ENCODE assay signal across 8 cellular contexts in genomic region chr7:134316539-134317344, GRCh38. TPM values are rescaled to one million over a fixed set of nuclear protein-coding genes. Genes with fewer than 3 reads are reported as not detected.
DNase-seq lines count a peak whose midpoint lies in the region; ATAC-seq, FAIRE-seq and TF ChIP-seq lines count a peak whose summit lies in the region.

Gene SLC35B4, minus strand, starts transcription at chr7:134316930. Its CDS starts 179 bp downstream, at chr7:134316751.

- peak; percentile 99 for DNase-seq in H9
- DNase-seq in MG63 = peak; percentile 95
- DNase-seq in SHP77 treated with DMSO at 0.1 percent for 48 hours (lab: John Stamatoyannopoulos, UW) = peak; percentile 92
- peak; percentile 98 for DNase-seq in activated effector memory CD4-positive, alpha-beta T cell treated with anti-CD3 and anti-CD28 coated beads, Interleukin-2, amount 50 U/mL, for 16 hours
- peak; percentile 95 for DNase-seq in fibroblast of the conjunctiva (ENCODE audit: low read depth)
- peak; percentile 94 for DNase-seq in nephron progenitor cell
- peak; percentile 93 to 96 for DNase-seq in stimulated activated naive CD8-positive, alpha-beta T cell treated with anti-CD3 and anti-CD28 coated beads, Interleukin-15, amount 100 ng/mL, for 72 hours

- H3K4me1 ChIP-seq in H9 (ENCODE audit: insufficient read depth, low read length) = 0 out of 2 replicates have a peak, but pooled peaks cover 2% of the 10 kb centered on the region

- H3K4me1 Mint-ChIP-seq in H9 = peaks cover 12 to 19% of the 10 kb centered on the region in 2 experiments
- peaks cover 22% of the 10 kb centered on the region for H3K4me1 Mint-ChIP-seq in nephron progenitor cell
- peaks cover 15% of the 10 kb centered on the region for H3K4me1 Mint-ChIP-seq in stimulated activated naive CD8-positive, alpha-beta T cell treated with anti-CD3 and anti-CD28 coated beads, Interleukin-15, amount 100 ng/mL, for 72 hours

- H3K27me3 Mint-ChIP-seq in H9 (ENCODE audit: low read depth) = peaks cover 5% of the 10 kb centered on the region
- peaks cover 16% of the 10 kb centered on the region for H3K27me3 Mint-ChIP-seq in nephron progenitor cell (ENCODE audit: low read depth, poor library complexity)
- H3K27me3 Mint-ChIP-seq in stimulated activated naive CD8-positive, alpha-beta T cell treated with anti-CD3 and anti-CD28 coated beads, Interleukin-15, amount 100 ng/mL, for 72 hours = no peaks in the 10 kb centered on the region

- H4K20me1 ChIP-seq in H9 (ENCODE audit: control insufficient read depth, insufficient read depth, insufficient read length) = no peaks in the 10 kb centered on the region

- H3K23me2 ChIP-seq in H9 (ENCODE audit: insufficient read length, low read depth, low read length, poor library complexity, severe bottlenecking) = peaks cover 5% of the 10 kb centered on the region

- no peak within 1 kb of the TSS for H3K4ac ChIP-seq in H9 (ENCODE audit: low read depth, low read length)

- H3K56ac ChIP-seq in H9 (ENCODE audit: insufficient read length, low read depth, low read length) = no peak within 1 kb of the TSS

- H3K36me3 ChIP-seq in MG63 = no peaks in the 10 kb centered on the region

- peak within 1 kb of the TSS in 1 of 3 experiments; percentile 61; a peak in 1 of 7 replicates for H3K27ac Mint-ChIP-seq in H9
- no peak within 1 kb of the TSS for H3K27ac Mint-ChIP-seq in nephron progenitor cell
- peak within 1 kb of the TSS; percentile 90 to 95 for H3K27ac Mint-ChIP-seq in stimulated activated naive CD8-positive, alpha-beta T cell treated with anti-CD3 and anti-CD28 coated beads, Interleukin-15, amount 100 ng/mL, for 72 hours

- H3K18ac ChIP-seq in H9 (ENCODE audit: insufficient read length, low read depth, low read length) = peak within 1 kb of the TSS; percentile 41

- no peak within 1 kb of the TSS for H2BK15ac ChIP-seq in H9 (ENCODE audit: low read depth, low read length)

- H3K23ac ChIP-seq in H9 (ENCODE audit: insufficient read length, low read depth, low read length) = no peak within 1 kb of the TSS

- H3K4me3 ChIP-seq in MG63 = peak within 1 kb of the TSS; percentile 83

- H3K9me3 Mint-ChIP-seq in H9 (no peaks in the 10 kb centered on the region; a peak in 1 of 5 replicates), nephron progenitor cell (no peaks in the 10 kb centered on the region)
- H3K9me3 Mint-ChIP-seq in stimulated activated naive CD8-positive, alpha-beta T cell treated with anti-CD3 and anti-CD28 coated beads, Interleukin-15, amount 100 ng/mL, for 72 hours = no peaks in the 10 kb centered on the region

- peak within 1 kb of the TSS; percentile 62; the same call in 1 of the 2 replicates for H3K14ac ChIP-seq in H9 (ENCODE audit: insufficient read depth, low read length)

- peak; percentile 98 for ATAC-seq in stimulated activated naive CD8-positive, alpha-beta T cell treated with anti-CD3 and anti-CD28 coated beads, Interleukin-15, amount 100 ng/mL, for 72 hours

- H3K4me3 Mint-ChIP-seq in H9 = peak within 1 kb of the TSS; percentile 83 to 88
- H3K4me3 Mint-ChIP-seq in nephron progenitor cell = peak within 1 kb of the TSS; percentile 89
- H3K4me3 Mint-ChIP-seq in stimulated activated naive CD8-positive, alpha-beta T cell treated with anti-CD3 and anti-CD28 coated beads, Interleukin-15, amount 100 ng/mL, for 72 hours = peak within 1 kb of the TSS; percentile 89 to 92

- H4K8ac ChIP-seq in H9 (replicated peaks; ENCODE audit: insufficient read length, low read depth, low read length) = no peak within 1 kb of the TSS

- peak within 1 kb of the TSS; percentile 91 for H3K4me2 ChIP-seq in H9 (ENCODE audit: insufficient read depth, insufficient read length, low read length)

- H3K9ac ChIP-seq in H9 (ENCODE audit: extremely low read depth, insufficient read length, low read length) = peak within 1 kb of the TSS; percentile 53

- H3K9me3 ChIP-seq in H9 (ENCODE audit: control insufficient read depth, low read depth, low read length) (no peaks in the 10 kb centered on the region), MG63 (no peaks in the 10 kb centered on the region)

- no peak within 1 kb of the TSS for H2AK5ac ChIP-seq in H9 (ENCODE audit: insufficient read length, low read length)

- peaks cover 0 to 5% (median 4%) of the 10 kb centered on the region in 3 experiments; a peak in 2 of 7 replicates for H3K36me3 Mint-ChIP-seq in H9 (ENCODE audit: insufficient read depth in 1 of 3, low read depth in 3 of 3)
- peaks cover 7% of the 10 kb centered on the region for H3K36me3 Mint-ChIP-seq in nephron progenitor cell (ENCODE audit: low read depth)

- no peaks in the 10 kb centered on the region for H3K27me3 ChIP-seq in H9 (ENCODE audit: insufficient read depth, low read length)
- no peaks in the 10 kb centered on the region for H3K27me3 ChIP-seq in MG63

- H4K91ac ChIP-seq in H9 (ENCODE audit: insufficient read length, low read depth, low read length) = no peak within 1 kb of the TSS

- no peak within 1 kb of the TSS for H3K27ac ChIP-seq in H9 (ENCODE audit: insufficient read length, low read depth, low read length)

- no peak within 1 kb of the TSS for H2BK20ac ChIP-seq in H9 (ENCODE audit: low read depth, low read length, poor library complexity, severe bottlenecking)

- TF ChIP-seq CTCF in H9 (conservative IDR thresholded peaks at IDR 0.05) = peak; percentile 27; the same call in 1 of the 3 replicates
- no peak for TF ChIP-seq CTCF in nephron progenitor cell (IDR thresholded peaks at IDR 0.05)

- H3K79me1 ChIP-seq in H9 (ENCODE audit: insufficient read depth, low read depth, low read length, poor library complexity, severe bottlenecking) = no peaks in the 10 kb centered on the region

- no peaks in the 10 kb centered on the region for H3K79me2 ChIP-seq in H9 (ENCODE audit: insufficient read depth, low read length)

- no peak within 1 kb of the TSS for H2BK5ac ChIP-seq in H9 (ENCODE audit: insufficient read length, low read length)

- H3T11ph ChIP-seq in H9 (ENCODE audit: low read length) = no peak within 1 kb of the TSS

- FAIRE-seq in G401.6 (lab: Jason Lieb, UNC) = peak; percentile 97

- no peak within 1 kb of the TSS for H4K5ac ChIP-seq in H9 (ENCODE audit: insufficient read length, low read depth, low read length)

- peak within 1 kb of the TSS; percentile 41 for H2AFZ ChIP-seq in H9 (ENCODE audit: low read length)

- H2BK120ac ChIP-seq in H9 (ENCODE audit: low read depth, low read length, poor library complexity, severe bottlenecking) = no peak within 1 kb of the TSS

- no peak within 1 kb of the TSS for H2BK12ac ChIP-seq in H9 (ENCODE audit: insufficient read length, low read depth, low read length)

- no CpG with 5 or more reads among the region's 69 CpGs for WGBS in H9 (ENCODE audit: extremely low coverage, insufficient read length, low lambda C conversion rate)

RNA-seq across cellular contexts. Expression of gene SLC35B4, which starts in this region (rescaled TPM):
- 33.1 and 33.4 TPM in 2 replicates for total RNA-seq in H9 (2021)
- total RNA-seq in MG63 (2014; rRNA removed; shearing (Covaris generic); ENCODE audit: low replicate concordance) = 5.3 and 6.5 TPM in 2 replicates
